Comparison of ENCODE assay signal across 20 cellular contexts in the genomic region with DNA sequence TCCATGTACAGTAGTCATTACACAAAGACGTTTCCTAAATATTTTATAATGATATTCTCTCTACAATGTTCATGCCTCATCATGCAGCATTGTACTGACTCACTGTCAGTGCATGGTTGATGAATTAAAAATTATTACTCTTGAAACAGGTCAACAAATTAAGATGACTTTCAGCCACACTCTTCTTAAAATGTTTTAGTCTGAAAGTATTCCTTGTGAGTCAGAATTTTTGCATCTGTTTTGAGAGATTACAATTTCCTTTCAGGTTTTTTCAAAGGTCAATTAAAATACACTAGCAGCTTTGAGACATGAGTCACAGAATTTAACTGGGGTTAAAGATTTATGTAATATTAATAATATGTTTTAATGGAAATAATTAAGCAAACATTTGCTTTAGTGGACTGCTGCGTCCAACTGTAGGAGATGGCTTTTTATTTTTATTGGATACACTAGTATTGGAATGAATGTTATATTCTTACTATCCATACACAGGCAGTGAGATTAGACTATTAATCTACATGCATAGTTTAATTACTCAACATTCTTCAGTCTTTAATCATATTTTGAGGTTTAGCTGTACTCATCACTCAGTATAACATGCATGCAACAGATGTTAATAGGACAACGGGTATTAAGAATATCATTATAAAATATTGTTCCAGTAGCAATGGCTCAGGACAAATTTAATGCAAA. TPM values are rescaled to one million over a fixed set of nuclear protein-coding genes. Genes with fewer than 3 reads are reported as not detected.
DNase-seq lines count a peak whose midpoint lies in the region; FAIRE-seq and TF ChIP-seq lines count a peak whose summit lies in the region.
"Had no signal": no experiment of that assay in that cellular context is flagged by ENCODE, and none has a peak within 500 bp of the region (broad histone marks: within the 10 kb centered on the region; RNA-seq: fewer than 3 reads in every experiment).

No MANE protein-coding gene starts in this region.

- H3K18ac ChIP-seq in neuronal stem cell (ENCODE audit: low read length), result no peak overlapping the region

- no peak overlapping the region for H2AFZ ChIP-seq in neuronal stem cell (ENCODE audit: low read length)

- no peak for FAIRE-seq in small intestine (lab: Jason Lieb, UNC)
- FAIRE-seq: GM18507 had no signal

- 38 to 54% (median 43%) methylated on average over 3 of the region's 3 CpGs for WGBS in small intestine, 3 donors
- WGBS in neuronal stem cell (ENCODE audit: extremely low coverage in 2 of 2, insufficient read length in 2 of 2, insufficient replicate concordance in 1 of 2), 2 donors, result no CpG with 5 or more reads among the region's 3 CpGs

- H3K9me3 ChIP-seq in small intestine (ENCODE audit: control insufficient read depth, low read depth) (no peaks in the 10 kb centered on the region), neuronal stem cell (replicated peaks in 1 of 2; ENCODE audit: control insufficient read depth in 2 of 2, insufficient read depth in 1 of 2, low read depth in 1 of 2, low read length in 2 of 2) (no peaks in the 10 kb centered on the region)

- no peaks in the 10 kb centered on the region for H3K79me1 ChIP-seq in neuronal stem cell (ENCODE audit: low read depth, low read length)

- H2AK5ac ChIP-seq in neuronal stem cell (ENCODE audit: low read depth, low read length), result no peak overlapping the region

- no peak overlapping the region for H3K9ac ChIP-seq in neuronal stem cell (ENCODE audit: low read depth, low read length, poor library complexity)

- H2BK12ac ChIP-seq in neuronal stem cell (ENCODE audit: low read length), result no peak overlapping the region

- H3K27ac ChIP-seq in small intestine (ENCODE audit: low read depth in 1 of 2, low read length in 1 of 2) (no peak overlapping the region), neuronal stem cell (replicated peaks; ENCODE audit: low read length) (no peak overlapping the region)
- H3K27ac ChIP-seq: SK-N-MC had no signal

- no peak overlapping the region for H4K91ac ChIP-seq in neuronal stem cell (ENCODE audit: low read depth, low read length, poor library complexity)

- H3K14ac ChIP-seq in neuronal stem cell (ENCODE audit: low read length), result no peak overlapping the region

- H3K4me3 ChIP-seq in choroid plexus epithelial cell (ENCODE audit: low read depth, low read length), result no peak overlapping the region
- H3K4me3 ChIP-seq in small intestine (ENCODE audit: low read depth in 1 of 2, low read length in 2 of 2), result no peak overlapping the region
- no peak overlapping the region for H3K4me3 ChIP-seq in neuronal stem cell (ENCODE audit: low read length in 2 of 2)
- H3K4me3 ChIP-seq: SK-N-MC had no signal

- H3K4me1 ChIP-seq in small intestine (ENCODE audit: control insufficient read depth in 2 of 2, insufficient read depth in 1 of 2, low read depth in 1 of 2, low read length in 1 of 2) (no peaks in the 10 kb centered on the region), neuronal stem cell (ENCODE audit: control insufficient read depth in 2 of 2, insufficient read depth in 1 of 2, low read depth in 1 of 2, low read length in 2 of 2) (no peaks in the 10 kb centered on the region)

- in situ Hi-C loops in GM13976 (cut with MboI; ENCODE audit: low sequenced_read_pairs, unreplicated experiment), result no loop called here

- no peak overlapping the region for H3K4me2 ChIP-seq in neuronal stem cell (ENCODE audit: insufficient read depth, low read length, poor library complexity, severe bottlenecking)

- H4K8ac ChIP-seq in neuronal stem cell (ENCODE audit: low read depth, low read length), result no peak overlapping the region

- H2BK5ac ChIP-seq in neuronal stem cell (ENCODE audit: low read length), result no peak overlapping the region

- peak; percentile 88 for DNase-seq in EL
- DNase-seq in NCI-H226, result peak; percentile 67
- DNase-seq in choroid plexus epithelial cell (ENCODE audit: low read depth), result peak; percentile 52
- peak; percentile 65 for DNase-seq in kidney tubule cell (ENCODE audit: low spot score)
- DNase-seq in small intestine, result no peak
- no peak for DNase-seq in GM13976 (ENCODE audit: low spot score)
- DNase-seq in stimulated activated naive CD4-positive, alpha-beta T cell (lab: John Stamatoyannopoulos, UW), result no peak
- DNase-seq in neuronal stem cell (ENCODE audit: low spot score), result no peak
- DNase-seq: activated B cell treated with CpG ODN at 0.5 μM for 24 hours; activated CD8-positive, alpha-beta memory T cell treated with anti-CD3 and anti-CD28 coated beads for 24 hours; activated T-cell treated with anti-CD3 and anti-CD28 coated beads, Interleukin-2, amount 50 U/mL, for 72 hours; COR-L47; DND-41; NCI-H1436; NCI-H748 treated with DMSO at 0.1 percent for 48 hours; nucleus accumbens; OCI-M1; right cardiac atrium had no signal

- H2BK15ac ChIP-seq in neuronal stem cell (ENCODE audit: low read length), result no peak overlapping the region

- H3K23ac ChIP-seq in neuronal stem cell (ENCODE audit: low read depth, low read length, poor library complexity), result no peak overlapping the region

- no peak overlapping the region for H2BK120ac ChIP-seq in neuronal stem cell (ENCODE audit: low read depth, low read length)

- no peak overlapping the region for H3K4ac ChIP-seq in neuronal stem cell (ENCODE audit: low read length)

- TF ChIP-seq CTCF in choroid plexus epithelial cell (conservative IDR thresholded peaks at IDR 0.05; ENCODE audit: low read depth, low read length) (no peak), GM13976 (IDR thresholded peaks at IDR 0.05; ENCODE audit: borderline replicate concordance, control extremely low read depth, extremely low read depth, insufficient read depth, missing control alignments) (no peak)

- H3K36me3 ChIP-seq in small intestine (ENCODE audit: control insufficient read depth in 2 of 2, insufficient read depth in 2 of 2, low read length in 2 of 2) (no peaks in the 10 kb centered on the region), neuronal stem cell (replicated peaks in 1 of 2; ENCODE audit: control insufficient read depth in 2 of 2, insufficient read depth in 2 of 2, low read length in 2 of 2) (no peaks in the 10 kb centered on the region)

- H3K27me3 ChIP-seq in small intestine (ENCODE audit: control insufficient read depth in 2 of 2, insufficient read depth in 2 of 2, low read length in 2 of 2) (no peaks in the 10 kb centered on the region), neuronal stem cell (ENCODE audit: control insufficient read depth in 3 of 3, insufficient read depth in 3 of 3, low read depth in 1 of 3, low read length in 3 of 3) (peaks cover 0 to 6% (median 0%) of the 10 kb centered on the region in 3 experiments)

RNA-seq across cellular contexts. Expression of gene COL12A1, which starts 9.7 kb away (rescaled TPM):
- polyA plus RNA-seq in small intestine, result 10 to 100 TPM in 1 of 3 donors, 1 to 10 TPM in 1, under 1 TPM in 1; 0.67 to 13.2 (median 1.1) TPM
- 1.2 TPM for polyA plus RNA-seq in neuronal stem cell (2013, experiment 1 of 2)
- polyA plus RNA-seq in neuronal stem cell (2013, experiment 2 of 2), result 0.98 TPM

RNA-seq across cellular contexts. Expression of gene COX7A2, which starts 47.4 kb away (rescaled TPM):
- polyA plus RNA-seq in small intestine, result 1,000 to 10,000 TPM in 2 of 3 donors, 100 to 1,000 TPM in 1; 712 to 1,298 (median 1,108) TPM
- 1,152 TPM for polyA plus RNA-seq in neuronal stem cell (2013, experiment 1 of 2)
- polyA plus RNA-seq in neuronal stem cell (2013, experiment 2 of 2), result 1,071 TPM

Comparison
In these comparisons a context has a peak if more than half of its experiments do, and no peak if none do; other contexts are left out.
1. DNase-seq: peak in EL (single experiment), NCI-H226 (single experiment), choroid plexus epithelial cell (single experiment) and kidney tubule cell (single experiment); none in small intestine (single experiment), GM13976 (single experiment), stimulated activated naive CD4-positive, alpha-beta T cell (0 of 6) and neuronal stem cell (single experiment).